ENCODE assay signal across 9 cellular contexts in the genomic region with DNA sequence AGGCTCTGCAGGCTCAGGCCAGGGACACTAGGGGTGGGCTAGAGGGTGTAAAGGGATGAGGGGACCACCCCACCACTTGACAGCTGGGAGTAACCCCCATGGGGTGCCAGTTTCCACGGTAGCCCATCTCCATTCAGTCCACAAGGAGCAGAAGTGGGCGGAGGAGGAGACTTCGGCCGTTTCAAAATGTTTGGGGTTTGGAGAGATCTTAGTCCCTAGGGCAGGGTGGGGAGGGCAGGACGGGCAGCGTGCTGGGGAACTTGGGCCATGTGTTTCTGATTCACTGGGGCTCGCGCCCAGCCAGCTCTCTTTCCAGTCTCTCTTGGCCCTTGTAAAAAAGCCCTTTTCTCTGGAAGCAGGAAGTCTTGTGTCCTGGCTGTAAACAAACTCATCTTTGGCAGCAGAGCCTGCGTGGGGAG. TPM values are rescaled to one million over a fixed set of nuclear protein-coding genes. Genes with fewer than 3 reads are reported as not detected.
A peak's percentile ranks its signal among the peaks of the same experiment; 100 is the strongest.
DNase-seq lines count a peak whose midpoint lies in the region; ATAC-seq and TF ChIP-seq lines count a peak whose summit lies in the region.
"Had no signal": no experiment of that assay in that cellular context is flagged by ENCODE, and none has a peak within 500 bp of the region (broad histone marks: within the 10 kb centered on the region; RNA-seq: fewer than 3 reads in every experiment).

No MANE protein-coding gene starts in this region.

- H3K4me1 ChIP-seq in CD8-positive, alpha-beta T cell (ENCODE audit: insufficient read depth, low read length), result peaks cover 46% of the 10 kb centered on the region
- H3K4me1 ChIP-seq in SK-N-SH (ENCODE audit: control insufficient read depth in 1 of 2, insufficient read depth in 2 of 2, low read depth in 1 of 2, low read length in 1 of 2), result peaks cover 13 to 67% of the 10 kb centered on the region in 2 experiments; a peak in 3 of 4 replicates
- H3K4me1 ChIP-seq in prostate gland (replicated peaks), result peaks cover 23% of the 10 kb centered on the region

- H3K4me3 Mint-ChIP-seq in CD8-positive, alpha-beta T cell, result peak overlapping the region; percentile 8

- H3F3A ChIP-seq in SK-N-SH (replicated peaks; ENCODE audit: insufficient read depth), result peaks cover 19% of the 10 kb centered on the region

- TF ChIP-seq CTCF in CD8-positive, alpha-beta T cell (IDR thresholded peaks at IDR 0.05), result no peak
- no peak for TF ChIP-seq CTCF in SK-N-SH (IDR thresholded peaks at IDR 0.05)
- no peak for TF ChIP-seq CTCF in prostate gland (IDR thresholded peaks at IDR 0.05)

- H2AFZ ChIP-seq in SK-N-SH (ENCODE audit: low read depth), result peak overlapping the region; percentile 57

- H3K9me3 ChIP-seq in CD8-positive, alpha-beta T cell (ENCODE audit: low read length), result no peaks in the 10 kb centered on the region
- H3K9me3 ChIP-seq in SK-N-SH, result no peaks in the 10 kb centered on the region
- no peaks in the 10 kb centered on the region for H3K9me3 ChIP-seq in prostate gland

- H3K9ac ChIP-seq in SK-N-SH, result no peak overlapping the region; the same call in 1 of the 2 replicates

- no peaks in the 10 kb centered on the region for H3K9me3 Mint-ChIP-seq in CD8-positive, alpha-beta T cell

- H3K36me3 Mint-ChIP-seq in CD8-positive, alpha-beta T cell, result no peaks in the 10 kb centered on the region

- CTCF ChIA-PET in CD8-positive, alpha-beta T cell (lab: Charles Lee), result interaction anchor here (1.3 to 3.4 kb wide), 6 partner anchors 11 to 152 kb away, joined by 4 to 19 read pairs (median 8); a partner anchor contains a TSS
- CTCF ChIA-PET in SK-N-SH (lab: Yijun Ruan, JAX), result interaction anchor here (0.8 to 12.4 kb wide), 20 partner anchors 8 to 184 kb away, joined by 3 to 309 read pairs (median 6); a partner anchor contains a TSS

- TF ChIP-seq RAD21 in SK-N-SH (IDR thresholded peaks at IDR 0.05; ENCODE audit: low read length), result peak; percentile 8; the same call in 1 of the 2 replicates

- peak overlapping the region; percentile 46; the same call in 1 of the 2 replicates for H3K4me2 ChIP-seq in SK-N-SH

- no peaks in the 10 kb centered on the region for H3K36me3 ChIP-seq in CD8-positive, alpha-beta T cell (ENCODE audit: insufficient read depth, low read length)
- H3K36me3 ChIP-seq in SK-N-SH (replicated peaks in 1 of 2; ENCODE audit: control insufficient read depth in 1 of 2, insufficient read depth in 2 of 2, low read length in 1 of 2), result no peaks in the 10 kb centered on the region
- H3K36me3 ChIP-seq in prostate gland, result no peaks in the 10 kb centered on the region

- WGBS in SK-N-SH (ENCODE audit: low lambda C conversion rate), result 45% methylated on average over 9 of the region's 9 CpGs
- 2% methylated on average over 9 of the region's 9 CpGs for WGBS in prostate gland

- peaks cover 36% of the 10 kb centered on the region for H3K4me1 Mint-ChIP-seq in CD8-positive, alpha-beta T cell (ENCODE audit: low read depth)

- intact Hi-C loops in CD8-positive, alpha-beta T cell (cut with DNase I, micrococcal nuclease), result loop anchor here in 1 of 2 experiments (2.0 kb wide), 1 partner anchor 24 kb away; no protein-coding TSS in a partner anchor
- intact Hi-C loops in prostate gland (cut with DNase I), result loop anchor here (5.0 kb wide), 1 partner anchor 88 kb away; no protein-coding TSS in a partner anchor

- ATAC-seq in CD8-positive, alpha-beta T cell, result no peak
- ATAC-seq in GM18505 (IDR thresholded peaks at IDR 0.05; ENCODE audit: unreplicated experiment) (no peak), GM21360 (IDR thresholded peaks at IDR 0.05; ENCODE audit: unreplicated experiment) (no peak)

- POLR2A ChIA-PET in CD8-positive, alpha-beta T cell (lab: Charles Lee), result interaction anchor here (0.5 to 1.2 kb wide), 3 partner anchors 28 to 266 kb away, joined by 3 read pairs; a partner anchor contains a TSS
- POLR2A ChIA-PET in SK-N-SH (lab: Yijun Ruan, JAX), result interaction anchor here (0.6 to 11.2 kb wide), 6 partner anchors 8 to 208 kb away, joined by 3 to 245 read pairs (median 4); a partner anchor contains a TSS

- H3K27me3 Mint-ChIP-seq in CD8-positive, alpha-beta T cell (ENCODE audit: low read depth), result no peaks in the 10 kb centered on the region

- peak overlapping the region; percentile 90 for H3K27ac Mint-ChIP-seq in CD8-positive, alpha-beta T cell

- no peaks in the 10 kb centered on the region for H3K27me3 ChIP-seq in CD8-positive, alpha-beta T cell (ENCODE audit: insufficient read depth, low read length)
- H3K27me3 ChIP-seq in SK-N-SH (ENCODE audit: insufficient read depth) (no peaks in the 10 kb centered on the region), prostate gland (replicated peaks; ENCODE audit: insufficient read depth) (no peaks in the 10 kb centered on the region)

- no peak overlapping the region for H3K4me3 ChIP-seq in CD8-positive, alpha-beta T cell (ENCODE audit: low read depth, low read length)
- H3K4me3 ChIP-seq in SK-N-SH (ENCODE audit: low read depth in 2 of 2, low read length in 1 of 2) (no peak overlapping the region), prostate gland (no peak overlapping the region)

- H3K9me2 ChIP-seq in SK-N-SH, result no peaks in the 10 kb centered on the region

- TF ChIP-seq POLR2A in prostate gland (IDR thresholded peaks at IDR 0.05), result no peak
- TF ChIP-seq POLR2A in GM18505 (IDR thresholded peaks at IDR 0.05; ENCODE audit: borderline replicate concordance, extremely low read depth, insufficient read depth, insufficient read length), result no peak

- H3K79me2 ChIP-seq in SK-N-SH (ENCODE audit: insufficient read depth), result no peaks in the 10 kb centered on the region

- H4K20me1 ChIP-seq in SK-N-SH (ENCODE audit: insufficient read depth), result no peaks in the 10 kb centered on the region

- no peak for TF ChIP-seq EP300 in SK-N-SH (IDR thresholded peaks at IDR 0.05; ENCODE audit: borderline replicate concordance in 1 of 2, low read depth in 1 of 2, low read length in 1 of 2)

- peak overlapping the region; percentile 72 for H3K27ac ChIP-seq in CD8-positive, alpha-beta T cell (ENCODE audit: low read depth, low read length)
- peak overlapping the region; percentile 49 to 89; a peak in 3 of 4 replicates for H3K27ac ChIP-seq in SK-N-SH (ENCODE audit: low read depth in 2 of 2, low read length in 1 of 2)
- H3K27ac ChIP-seq in prostate gland, result peak overlapping the region; percentile 67 to 76

- no peak for DNase-seq in CD8-positive, alpha-beta T cell
- DNase-seq in SK-N-SH (peak; percentile 83), foreskin melanocyte (peak; percentile 96), prostate gland (ENCODE audit: low spot score) (peak; percentile 67), LoVo (ENCODE audit: low spot score) (no peak), cortex of kidney (lab: John Stamatoyannopoulos, UW) (no peak)
- DNase-seq: SHP77 had no signal

TF ChIP-seq in SK-N-SH, 30 proteins besides CTCF, POLR2A, EP300 and RAD21:
- TF ChIP-seq CHD2 (IDR thresholded peaks at IDR 0.05; ENCODE audit: low read length, partially characterized antibody) (no peak), NRF1 (IDR thresholded peaks at IDR 0.05; ENCODE audit: low read depth, low read length) (no peak), TCF12 (IDR thresholded peaks at IDR 0.05) (peak; percentile 52), MXI1 (IDR thresholded peaks at IDR 0.05; ENCODE audit: low read depth, low read length) (peak; percentile 93)
- TF ChIP-seq, protein P1, sequence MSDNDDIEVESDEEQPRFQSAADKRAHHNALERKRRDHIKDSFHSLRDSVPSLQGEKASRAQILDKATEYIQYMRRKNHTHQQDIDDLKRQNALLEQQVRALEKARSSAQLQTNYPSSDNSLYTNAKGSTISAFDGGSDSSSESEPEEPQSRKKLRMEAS (IDR thresholded peaks at IDR 0.05; ENCODE audit: low read depth), result peak; percentile 85

RNA-seq across cellular contexts. Expression of a gene that starts 8.3 kb away (rescaled TPM):
- total RNA-seq in CD8-positive, alpha-beta T cell, result under 1 TPM; 0.47 to 0.57 TPM
- polyA plus RNA-seq in SK-N-SH (2012; rRNA removed), result 1.7 and 3.7 TPM in 2 replicates
- polyA plus RNA-seq in SK-N-SH (2012; cell fraction: cytosol; rRNA removed), result 1.3 and 3.2 TPM in 2 replicates
- 1.1 and 1.7 TPM in 2 replicates for polyA plus RNA-seq in SK-N-SH (2012; cell fraction: nucleus; rRNA removed)
- total RNA-seq in prostate gland, result 10 to 100 TPM in 1 of 2 donors, 1 to 10 TPM in 1; 7.0 to 13.8 TPM

RNA-seq across cellular contexts. Expression of a gene that starts 10.6 kb away (rescaled TPM):
- total RNA-seq in CD8-positive, alpha-beta T cell, result not detected
- 2.2 and 5.0 TPM in 2 replicates for polyA plus RNA-seq in SK-N-SH (2012; rRNA removed)
- 5.8 and 8.0 TPM in 2 replicates for polyA plus RNA-seq in SK-N-SH (2012; cell fraction: cytosol; rRNA removed)
- 5.6 and 13.2 TPM in 2 replicates for polyA plus RNA-seq in SK-N-SH (2012; cell fraction: nucleus; rRNA removed)
- under 1 TPM; 0.36 to 0.85 TPM for total RNA-seq in prostate gland

RNA-seq across cellular contexts. Expression of a gene that starts 28.0 kb away (rescaled TPM):
- 10 to 100 TPM; 45.4 to 46.2 TPM for total RNA-seq in CD8-positive, alpha-beta T cell
- polyA plus RNA-seq in SK-N-SH (2012; rRNA removed), result 14.0 and 16.1 TPM in 2 replicates
- polyA plus RNA-seq in SK-N-SH (2012; cell fraction: cytosol; rRNA removed), result 7.0 and 9.1 TPM in 2 replicates
- polyA plus RNA-seq in SK-N-SH (2012; cell fraction: nucleus; rRNA removed), result 51.9 and 65.9 TPM in 2 replicates
- total RNA-seq in prostate gland, result 10 to 100 TPM; 29.9 to 31.1 TPM

RNA-seq across cellular contexts. Expression of a gene that starts 56.4 kb away (rescaled TPM):
- total RNA-seq in CD8-positive, alpha-beta T cell, result 1 to 10 TPM in 1 of 2 experiments, under 1 TPM in 1; 0.50 to 1.7 TPM
- polyA plus RNA-seq in SK-N-SH (2012; rRNA removed), result 0.57 and 0.94 TPM in 2 replicates
- polyA plus RNA-seq in SK-N-SH (2012; cell fraction: cytosol; rRNA removed), result 0.44 and 0.60 TPM in 2 replicates
- polyA plus RNA-seq in SK-N-SH (2012; cell fraction: nucleus; rRNA removed), result 0.49 and 1.7 TPM in 2 replicates
- 10 to 100 TPM; 21.0 to 23.1 TPM for total RNA-seq in prostate gland

Comparison
In these comparisons a context has a peak if more than half of its experiments do, and no peak if none do; other contexts are left out.
1. DNase-seq: peak in SK-N-SH (single experiment), foreskin melanocyte (single experiment) and prostate gland (single experiment); none in CD8-positive, alpha-beta T cell (0 of 7), LoVo (single experiment) and cortex of kidney (single experiment).
2. RNA of a gene that starts 8.3 kb away (total RNA-seq): 7.0 to 13.8 TPM in prostate gland; 0.47 to 0.57 TPM in CD8-positive, alpha-beta T cell; every median in the first group is over 4 times any median in the second.
3. Peak in every context shown above with its lines, with median percentiles within 50 percentile points of each other: H3K27ac ChIP-seq.